In genomic region chr2:239262484-239263230, GRCh38 we compare ENCODE assay signal across 1 cellular context.
TF ChIP-seq lines count a peak whose summit lies in the region.

No MANE protein-coding gene starts in this region.

TF ChIP-seq in IMR-90, 13 proteins besides CTCF, POLR2A, EP300 and RAD21:
- TF ChIP-seq, protein P1, sequence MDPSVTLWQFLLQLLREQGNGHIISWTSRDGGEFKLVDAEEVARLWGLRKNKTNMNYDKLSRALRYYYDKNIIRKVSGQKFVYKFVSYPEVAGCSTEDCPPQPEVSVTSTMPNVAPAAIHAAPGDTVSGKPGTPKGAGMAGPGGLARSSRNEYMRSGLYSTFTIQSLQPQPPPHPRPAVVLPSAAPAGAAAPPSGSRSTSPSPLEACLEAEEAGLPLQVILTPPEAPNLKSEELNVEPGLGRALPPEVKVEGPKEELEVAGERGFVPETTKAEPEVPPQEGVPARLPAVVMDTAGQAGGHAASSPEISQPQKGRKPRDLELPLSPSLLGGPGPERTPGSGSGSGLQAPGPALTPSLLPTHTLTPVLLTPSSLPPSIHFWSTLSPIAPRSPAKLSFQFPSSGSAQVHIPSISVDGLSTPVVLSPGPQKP (IDR thresholded peaks at IDR 0.05; ENCODE audit: borderline replicate concordance, low read depth, low read length), result no peak
- no peak for TF ChIP-seq NFE2L2 (IDR thresholded peaks at IDR 0.05; ENCODE audit: low read depth, low read length)
- TF ChIP-seq MAFK (IDR thresholded peaks at IDR 0.05; ENCODE audit: low read depth, low read length), result no peak
- TF ChIP-seq MXI1 (IDR thresholded peaks at IDR 0.05; ENCODE audit: borderline replicate concordance, low read depth, low read length), result no peak
- TF ChIP-seq CHD1 (IDR thresholded peaks at IDR 0.05; ENCODE audit: low read depth, low read length), result no peak
